8 cellular contexts compared by ENCODE assay signal in genomic region chr13:44918323-44919102, GRCh38.
DNase-seq lines count a peak whose midpoint lies in the region; ATAC-seq and TF ChIP-seq lines count a peak whose summit lies in the region.

No MANE protein-coding gene starts in this region.

- H3K4me3 Mint-ChIP-seq in activated CD8-positive, alpha-beta memory T cell treated with anti-CD3 and anti-CD28 coated beads, Interleukin-2, amount 10 ng/mL, durations not matched to agents 7 days and 5 days, result no peak overlapping the region

- DNase-seq in C1 segment of cervical spinal cord (lab: John Stamatoyannopoulos, UW), result peak; percentile 62 to 97 (median 91)
- DNase-seq in NOMO-1 treated with DMSO at 0.1 percent for 48 hours (lab: John Stamatoyannopoulos, UW; ENCODE audit: unreplicated experiment), result peak; percentile 93
- DNase-seq in activated CD8-positive, alpha-beta memory T cell treated with anti-CD3 and anti-CD28 coated beads, Interleukin-2, amount 10 ng/mL, durations not matched to agents 7 days and 5 days, result peak; percentile 91
- DNase-seq in epithelial cell of esophagus (ENCODE audit: low read depth), result no peak
- DNase-seq in middle frontal gyrus (ENCODE audit: extremely low spot score, low spot score), result peak; percentile 63
- peak; percentile 64 to 69 for DNase-seq in stimulated activated CD8-positive, alpha-beta memory T cell treated with anti-CD3 and anti-CD28 coated beads, Interleukin-2, amount 100 ng/mL, for 48 hours (ENCODE audit: low read depth in 2 of 2)

- peak overlapping the region; percentile 66 for H3K4me3 ChIP-seq in epithelial cell of esophagus (ENCODE audit: low read length)

- H3K36me3 Mint-ChIP-seq in activated CD8-positive, alpha-beta memory T cell treated with anti-CD3 and anti-CD28 coated beads, Interleukin-2, amount 10 ng/mL, durations not matched to agents 7 days and 5 days, result no peaks in the 10 kb centered on the region

- TF ChIP-seq CTCF in epithelial cell of esophagus (IDR thresholded peaks at IDR 0.05; ENCODE audit: insufficient read depth, low read depth, low read length, missing control alignments), result peak; percentile 71

- H3K9me3 Mint-ChIP-seq in activated CD8-positive, alpha-beta memory T cell treated with anti-CD3 and anti-CD28 coated beads, Interleukin-2, amount 10 ng/mL, durations not matched to agents 7 days and 5 days (ENCODE audit: low read depth), result no peaks in the 10 kb centered on the region

- CTCF ChIA-PET in activated CD8-positive, alpha-beta memory T cell treated with anti-CD3 and anti-CD28 coated beads, Interleukin-2, amount 10 ng/mL, durations not matched to agents 7 days and 5 days (lab: Charles Lee), result interaction anchor here (0.7 to 2.9 kb wide), 9 partner anchors 10 to 435 kb away, joined by 3 to 30 read pairs (median 4); no protein-coding TSS in a partner anchor

- peak; percentile 19 for TF ChIP-seq POLR2A in GM19193 (IDR thresholded peaks at IDR 0.05; ENCODE audit: extremely low read depth, insufficient read depth, insufficient read length)

- no peak overlapping the region for H3K27ac Mint-ChIP-seq in activated CD8-positive, alpha-beta memory T cell treated with anti-CD3 and anti-CD28 coated beads, Interleukin-2, amount 10 ng/mL, durations not matched to agents 7 days and 5 days

- H3K4me1 Mint-ChIP-seq in activated CD8-positive, alpha-beta memory T cell treated with anti-CD3 and anti-CD28 coated beads, Interleukin-2, amount 10 ng/mL, durations not matched to agents 7 days and 5 days, result no peaks in the 10 kb centered on the region

- H3K27me3 Mint-ChIP-seq in activated CD8-positive, alpha-beta memory T cell treated with anti-CD3 and anti-CD28 coated beads, Interleukin-2, amount 10 ng/mL, durations not matched to agents 7 days and 5 days, result no peaks in the 10 kb centered on the region

- ATAC-seq in HG03378 (IDR thresholded peaks at IDR 0.05; ENCODE audit: unreplicated experiment), result peak; percentile 67
- ATAC-seq in activated CD8-positive, alpha-beta memory T cell treated with anti-CD3 and anti-CD28 coated beads, Interleukin-2, amount 10 ng/mL, durations not matched to agents 7 days and 5 days, result peak; percentile 87
